Comparison of ENCODE assay signal across 30 cellular contexts in the genomic region with DNA sequence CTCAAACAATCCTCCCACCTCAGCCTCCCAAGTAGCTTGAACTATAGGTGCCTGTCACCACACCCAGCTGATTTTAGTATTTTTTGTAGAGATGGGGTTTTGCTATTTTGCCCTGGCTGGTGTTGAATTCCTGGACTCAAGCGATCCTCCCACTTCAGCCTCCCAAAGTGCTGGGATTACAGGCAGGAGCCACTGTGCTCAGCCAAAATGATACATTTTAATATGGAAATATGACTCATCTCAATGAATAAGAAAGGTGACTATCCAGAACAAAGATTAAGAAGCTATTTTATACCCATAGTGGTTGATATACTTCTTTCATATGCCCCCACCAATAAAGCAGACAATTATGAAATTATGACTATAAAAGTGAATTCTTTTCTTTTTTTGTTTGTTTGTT.
"Had no signal": no experiment of that assay in that cellular context is flagged by ENCODE, and none has a peak within 500 bp of the region (broad histone marks: within the 10 kb centered on the region; RNA-seq: fewer than 3 reads in every experiment).

No MANE protein-coding gene starts in this region.

- ATAC-seq: activated CD4-positive, alpha-beta T cell treated with anti-CD3 and anti-CD28 coated beads for 36 hours; activated CD8-positive, alpha-beta memory T cell treated with anti-CD3 and anti-CD28 coated beads, Interleukin-2, amount 10 ng/mL, durations not matched to agents 7 days and 5 days; activated CD8-positive, alpha-beta T cell treated with anti-CD3 and anti-CD28 coated beads, Interleukin-2, amount 10 ng/mL, durations not matched to agents 7 days and 5 days; activated naive CD8-positive, alpha-beta T cell treated with anti-CD3 and anti-CD28 coated beads, Interleukin-2, amount 50 U/mL, for 24 hours; body of pancreas; gastrocnemius medialis; heart left ventricle had no signal

- H3K36me3 ChIP-seq: adrenal gland, cardiac muscle cell, colonic mucosa, gastrocnemius medialis had no signal

- H3K9me3 ChIP-seq: adrenal gland, body of pancreas, colonic mucosa, esophagus squamous epithelium, gastrocnemius medialis, heart left ventricle had no signal

- H3K27ac ChIP-seq: adrenal gland, body of pancreas, cardiac muscle cell, colonic mucosa, esophagus squamous epithelium, gastrocnemius medialis, heart left ventricle had no signal

- FAIRE-seq: endothelial cell of umbilical vein had no signal

- H3K27me3 ChIP-seq: adrenal gland, body of pancreas, cardiac muscle cell, colonic mucosa, esophagus squamous epithelium, gastrocnemius medialis, heart left ventricle had no signal

- DNase-seq: activated CD4-positive, alpha-beta memory T cell treated with anti-CD3 and anti-CD28 coated beads for 36 hours; activated CD4-positive, alpha-beta T cell treated with anti-CD3 and anti-CD28 coated beads for 36 hours; activated CD4-positive, alpha-beta T cell treated with anti-CD3 and anti-CD28 coated beads, Interleukin-2, amount 10 ng/mL, durations not matched to agents 24 days and 14 days; activated CD4-positive, CD25-positive, alpha-beta regulatory T cell; activated CD4-positive, CD25-positive, alpha-beta regulatory T cell treated with anti-CD3 and anti-CD28 coated beads, Interleukin-2, amount 50 U/mL, for 72 hours; activated CD8-positive, alpha-beta memory T cell treated with anti-CD3 and anti-CD28 coated beads, Interleukin-2, amount 10 ng/mL, durations not matched to agents 7 days and 5 days; activated CD8-positive, alpha-beta memory T cell treated with anti-CD3 and anti-CD28 coated beads, Interleukin-2, amount 50 U/mL, for 4 hours; activated CD8-positive, alpha-beta T cell treated with anti-CD3 and anti-CD28 coated beads, Interleukin-2, amount 10 ng/mL, durations not matched to agents 7 days and 5 days; activated effector memory CD4-positive, alpha-beta T cell treated with anti-CD3 and anti-CD28 coated beads, Interleukin-2, amount 50 U/mL, for 16 hours; activated naive CD4-positive, alpha-beta T cell treated with anti-CD3 and anti-CD28 coated beads for 36 hours; activated naive CD8-positive, alpha-beta T cell treated with anti-CD3 and anti-CD28 coated beads for 36 hours; activated naive CD8-positive, alpha-beta T cell treated with anti-CD3 and anti-CD28 coated beads, Interleukin-2, amount 50 U/mL, for 24 hours; activated T-cell treated with anti-CD3 and anti-CD28 coated beads, Interleukin-2, amount 50 U/mL, for 1 hour; activated T-cell treated with anti-CD3 and anti-CD28 coated beads, Interleukin-2, amount 50 U/mL, for 48 hours; adrenal gland; amygdala; aorta; body of pancreas; central memory CD4-positive, alpha-beta T cell; cerebellar nuclear complex; colonic mucosa; effector CD8-positive, alpha-beta T cell; esophagus squamous epithelium; foreskin fibroblast; gastrocnemius medialis; glutamatergic neuron; heart left ventricle; T-helper 2 cell had no signal

- H3K4me3 ChIP-seq: adrenal gland, body of pancreas, cardiac muscle cell, colonic mucosa, esophagus squamous epithelium, gastrocnemius medialis, heart left ventricle had no signal

- H3K4me1 ChIP-seq: colonic mucosa, esophagus squamous epithelium had no signal
